2 cellular contexts compared by ENCODE assay signal in the genomic region with DNA sequence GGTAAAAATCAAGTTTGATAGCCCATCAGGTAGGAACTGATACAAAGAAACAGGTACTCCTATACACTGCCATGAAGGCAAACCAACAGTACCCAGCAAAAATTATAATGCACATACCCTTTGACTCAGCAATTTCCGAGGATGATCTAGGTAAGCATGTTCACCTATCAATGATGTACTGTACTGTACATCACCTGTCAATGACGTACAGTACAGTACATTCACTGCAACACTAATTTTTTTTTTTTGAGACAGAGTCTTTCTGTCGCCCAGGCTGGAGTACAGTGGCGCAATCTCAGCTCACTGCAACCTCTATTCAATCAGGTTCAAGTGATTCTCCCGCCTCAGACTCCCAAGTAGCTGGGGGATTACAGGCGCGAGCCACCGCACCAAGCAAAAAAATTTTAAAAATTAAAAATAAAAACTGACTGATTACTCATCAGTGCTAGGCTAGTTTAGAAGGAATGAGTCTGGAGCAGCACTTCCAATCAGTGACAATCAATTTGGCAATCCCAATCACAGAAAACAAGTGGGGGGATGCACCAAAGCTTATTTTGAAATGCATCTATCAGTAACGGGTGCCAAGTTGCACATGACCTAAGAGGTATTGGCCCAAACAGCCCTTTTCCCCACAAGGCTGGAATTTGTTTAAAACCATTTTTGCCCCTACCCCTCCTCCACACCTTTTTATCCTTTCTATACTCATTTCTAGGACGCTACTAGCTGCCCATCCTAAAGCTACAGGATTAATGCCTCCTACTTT.
A peak's percentile ranks its signal among the peaks of the same experiment; 100 is the strongest.
TF ChIP-seq lines count a peak whose summit lies in the region.

No MANE protein-coding gene starts in this region.

TF ChIP-seq in SK-N-SH treated with all-trans-retinoic acid at 6 μM for 48 hours, 23 proteins besides CTCF, POLR2A, EP300 and RAD21 (continued from another document):
- TF ChIP-seq, protein P1, sequence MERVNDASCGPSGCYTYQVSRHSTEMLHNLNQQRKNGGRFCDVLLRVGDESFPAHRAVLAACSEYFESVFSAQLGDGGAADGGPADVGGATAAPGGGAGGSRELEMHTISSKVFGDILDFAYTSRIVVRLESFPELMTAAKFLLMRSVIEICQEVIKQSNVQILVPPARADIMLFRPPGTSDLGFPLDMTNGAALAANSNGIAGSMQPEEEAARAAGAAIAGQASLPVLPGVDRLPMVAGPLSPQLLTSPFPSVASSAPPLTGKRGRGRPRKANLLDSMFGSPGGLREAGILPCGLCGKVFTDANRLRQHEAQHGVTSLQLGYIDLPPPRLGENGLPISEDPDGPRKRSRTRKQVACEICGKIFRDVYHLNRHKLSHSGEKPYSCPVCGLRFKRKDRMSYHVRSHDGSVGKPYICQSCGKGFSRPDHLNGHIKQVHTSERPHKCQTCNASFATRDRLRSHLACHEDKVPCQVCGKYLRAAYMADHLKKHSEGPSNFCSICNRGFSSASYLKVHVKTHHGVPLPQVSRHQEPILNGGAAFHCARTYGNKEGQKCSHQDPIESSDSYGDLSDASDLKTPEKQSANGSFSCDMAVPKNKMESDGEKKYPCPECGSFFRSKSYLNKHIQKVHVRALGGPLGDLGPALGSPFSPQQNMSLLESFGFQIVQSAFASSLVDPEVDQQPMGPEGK (CRISPR knock-in tag; IDR thresholded peaks at IDR 0.05; ENCODE audit: borderline replicate concordance), result peak; percentile 38; the same call in 1 of the 2 replicates

TF ChIP-seq in SK-N-SH, 30 proteins besides CTCF, POLR2A, EP300 and RAD21 (continued from another document):
- TF ChIP-seq SMC3 (IDR thresholded peaks at IDR 0.05; ENCODE audit: low read depth, low read length), result no peak
- TF ChIP-seq YY1 (IDR thresholded peaks at IDR 0.05; ENCODE audit: low read depth), result no peak
- TF ChIP-seq, protein P2, sequence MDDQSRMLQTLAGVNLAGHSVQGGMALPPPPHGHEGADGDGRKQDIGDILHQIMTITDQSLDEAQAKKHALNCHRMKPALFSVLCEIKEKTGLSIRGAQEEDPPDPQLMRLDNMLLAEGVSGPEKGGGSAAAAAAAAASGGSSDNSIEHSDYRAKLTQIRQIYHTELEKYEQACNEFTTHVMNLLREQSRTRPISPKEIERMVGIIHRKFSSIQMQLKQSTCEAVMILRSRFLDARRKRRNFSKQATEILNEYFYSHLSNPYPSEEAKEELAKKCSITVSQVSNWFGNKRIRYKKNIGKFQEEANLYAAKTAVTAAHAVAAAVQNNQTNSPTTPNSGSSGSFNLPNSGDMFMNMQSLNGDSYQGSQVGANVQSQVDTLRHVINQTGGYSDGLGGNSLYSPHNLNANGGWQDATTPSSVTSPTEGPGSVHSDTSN (IDR thresholded peaks at IDR 0.05), result no peak
- no peak for TF ChIP-seq RXRA (IDR thresholded peaks at IDR 0.05; ENCODE audit: borderline replicate concordance, low read depth)
- TF ChIP-seq NFIC (IDR thresholded peaks at IDR 0.05; ENCODE audit: borderline replicate concordance), result no peak
- TF ChIP-seq RFX5 (IDR thresholded peaks at IDR 0.05; ENCODE audit: low read length), result no peak
- no peak for TF ChIP-seq USF1 (IDR thresholded peaks at IDR 0.05; ENCODE audit: borderline replicate concordance, low read depth)
- no peak for TF ChIP-seq FOXJ3 (CRISPR knock-in tag; IDR thresholded peaks at IDR 0.05)
- TF ChIP-seq IRF3 (IDR thresholded peaks at IDR 0.05; ENCODE audit: low read depth, low read length), result no peak
TF ChIP-seq in SK-N-SH: peak in this region for 0.
